ENCODE assay signal across 1 cellular context in the genomic region with DNA sequence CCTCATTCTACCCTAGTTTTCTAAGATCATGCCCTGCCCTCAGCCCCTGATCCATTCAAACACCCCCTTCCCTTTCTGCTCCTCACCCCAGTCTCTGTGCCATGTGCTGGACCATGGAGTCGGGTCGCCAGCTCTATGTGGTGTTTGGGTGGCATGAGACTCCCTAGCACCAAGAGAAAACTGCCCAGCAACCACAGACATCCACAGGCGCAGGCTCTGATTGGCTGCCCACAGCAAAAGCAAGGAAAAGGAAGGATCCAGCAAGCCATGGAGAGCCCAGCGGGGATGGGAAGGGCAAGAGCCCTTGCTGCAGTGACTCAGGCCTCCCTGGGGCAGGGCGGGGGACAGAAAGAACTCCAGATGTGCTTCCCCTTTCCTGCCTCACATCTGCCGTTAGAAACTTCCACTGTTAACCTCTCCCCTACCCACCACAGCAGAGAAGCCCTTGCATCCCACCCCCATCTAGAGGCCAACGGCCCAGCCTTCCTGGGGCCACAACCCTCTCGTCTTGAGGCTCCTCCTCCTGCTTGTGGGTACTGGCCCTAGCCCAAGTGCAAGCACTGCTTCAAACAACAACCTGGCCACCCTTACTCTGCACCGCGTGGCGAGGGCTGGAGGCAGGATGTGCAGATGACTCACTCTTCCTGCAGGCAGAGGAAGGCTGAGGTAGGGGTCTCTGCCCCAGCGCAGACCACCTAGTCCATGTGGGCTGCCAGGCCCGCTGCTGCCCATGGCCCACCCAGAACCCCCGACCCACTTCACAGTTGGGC.
TF ChIP-seq lines count a peak whose summit lies in the region.

No MANE protein-coding gene starts in this region.

TF ChIP-seq in HEK293, 187 proteins besides CTCF, POLR2A, EP300 and RAD21 (continued from another document):
- TF ChIP-seq, protein P1, sequence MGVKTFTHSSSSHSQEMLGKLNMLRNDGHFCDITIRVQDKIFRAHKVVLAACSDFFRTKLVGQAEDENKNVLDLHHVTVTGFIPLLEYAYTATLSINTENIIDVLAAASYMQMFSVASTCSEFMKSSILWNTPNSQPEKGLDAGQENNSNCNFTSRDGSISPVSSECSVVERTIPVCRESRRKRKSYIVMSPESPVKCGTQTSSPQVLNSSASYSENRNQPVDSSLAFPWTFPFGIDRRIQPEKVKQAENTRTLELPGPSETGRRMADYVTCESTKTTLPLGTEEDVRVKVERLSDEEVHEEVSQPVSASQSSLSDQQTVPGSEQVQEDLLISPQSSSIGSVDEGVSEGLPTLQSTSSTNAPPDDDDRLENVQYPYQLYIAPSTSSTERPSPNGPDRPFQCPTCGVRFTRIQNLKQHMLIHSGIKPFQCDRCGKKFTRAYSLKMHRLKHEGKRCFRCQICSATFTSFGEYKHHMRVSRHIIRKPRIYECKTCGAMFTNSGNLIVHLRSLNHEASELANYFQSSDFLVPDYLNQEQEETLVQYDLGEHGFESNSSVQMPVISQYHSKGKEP (tag by site-specific recombination; IDR thresholded peaks at IDR 0.05) = no peak
- TF ChIP-seq ZNF394 (tag by site-specific recombination; IDR thresholded peaks at IDR 0.05; ENCODE audit: borderline replicate concordance) (peak; percentile 23; the same call in 1 of the 2 replicates), ZNF24 (tag by site-specific recombination; IDR thresholded peaks at IDR 0.05) (peak; percentile 46; the same call in 1 of the 2 replicates), ZNF658 (tag by site-specific recombination; IDR thresholded peaks at IDR 0.05) (no peak), ZSCAN30 (tag by site-specific recombination; IDR thresholded peaks at IDR 0.05) (0 out of 2 replicates have a peak, but pooled peaks have one; percentile 20), GLIS1 (tag by site-specific recombination; IDR thresholded peaks at IDR 0.05) (peak; percentile 62)
- TF ChIP-seq, protein P2, sequence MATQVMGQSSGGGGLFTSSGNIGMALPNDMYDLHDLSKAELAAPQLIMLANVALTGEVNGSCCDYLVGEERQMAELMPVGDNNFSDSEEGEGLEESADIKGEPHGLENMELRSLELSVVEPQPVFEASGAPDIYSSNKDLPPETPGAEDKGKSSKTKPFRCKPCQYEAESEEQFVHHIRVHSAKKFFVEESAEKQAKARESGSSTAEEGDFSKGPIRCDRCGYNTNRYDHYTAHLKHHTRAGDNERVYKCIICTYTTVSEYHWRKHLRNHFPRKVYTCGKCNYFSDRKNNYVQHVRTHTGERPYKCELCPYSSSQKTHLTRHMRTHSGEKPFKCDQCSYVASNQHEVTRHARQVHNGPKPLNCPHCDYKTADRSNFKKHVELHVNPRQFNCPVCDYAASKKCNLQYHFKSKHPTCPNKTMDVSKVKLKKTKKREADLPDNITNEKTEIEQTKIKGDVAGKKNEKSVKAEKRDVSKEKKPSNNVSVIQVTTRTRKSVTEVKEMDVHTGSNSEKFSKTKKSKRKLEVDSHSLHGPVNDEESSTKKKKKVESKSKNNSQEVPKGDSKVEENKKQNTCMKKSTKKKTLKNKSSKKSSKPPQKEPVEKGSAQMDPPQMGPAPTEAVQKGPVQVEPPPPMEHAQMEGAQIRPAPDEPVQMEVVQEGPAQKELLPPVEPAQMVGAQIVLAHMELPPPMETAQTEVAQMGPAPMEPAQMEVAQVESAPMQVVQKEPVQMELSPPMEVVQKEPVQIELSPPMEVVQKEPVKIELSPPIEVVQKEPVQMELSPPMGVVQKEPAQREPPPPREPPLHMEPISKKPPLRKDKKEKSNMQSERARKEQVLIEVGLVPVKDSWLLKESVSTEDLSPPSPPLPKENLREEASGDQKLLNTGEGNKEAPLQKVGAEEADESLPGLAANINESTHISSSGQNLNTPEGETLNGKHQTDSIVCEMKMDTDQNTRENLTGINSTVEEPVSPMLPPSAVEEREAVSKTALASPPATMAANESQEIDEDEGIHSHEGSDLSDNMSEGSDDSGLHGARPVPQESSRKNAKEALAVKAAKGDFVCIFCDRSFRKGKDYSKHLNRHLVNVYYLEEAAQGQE (tag by site-specific recombination; IDR thresholded peaks at IDR 0.05) = no peak
